ENCODE assay signal across 11 cellular contexts in genomic region chr6:139369068-139369467, GRCh38. TPM values are rescaled to one million over a fixed set of nuclear protein-coding genes. Genes with fewer than 3 reads are reported as not detected.
DNase-seq lines count a peak whose midpoint lies in the region; ATAC-seq and TF ChIP-seq lines count a peak whose summit lies in the region.
"Had no signal": no experiment of that assay in that cellular context is flagged by ENCODE, and none has a peak within 500 bp of the region (broad histone marks: within the 10 kb centered on the region; RNA-seq: fewer than 3 reads in every experiment).

No MANE protein-coding gene starts in this region.

- peaks cover 22% of the 10 kb centered on the region for H3K4me1 Mint-ChIP-seq in Caco-2 (ENCODE audit: low read depth, unreplicated experiment)
- peaks cover 53% of the 10 kb centered on the region for H3K4me1 Mint-ChIP-seq in neural progenitor cell
- peaks cover 34% of the 10 kb centered on the region for H3K4me1 Mint-ChIP-seq in activated CD4-positive, alpha-beta T cell treated with anti-CD3 and anti-CD28 coated beads, Interleukin-2, amount 10 ng/mL, durations not matched to agents 24 days and 14 days

- H3K36me3 Mint-ChIP-seq in Caco-2 (ENCODE audit: insufficient read depth, unreplicated experiment) (peaks cover 41% of the 10 kb centered on the region), neural progenitor cell (peaks cover 24% of the 10 kb centered on the region)
- H3K36me3 Mint-ChIP-seq in activated CD4-positive, alpha-beta T cell treated with anti-CD3 and anti-CD28 coated beads, Interleukin-2, amount 10 ng/mL, durations not matched to agents 24 days and 14 days (ENCODE audit: low read depth): peaks cover 28% of the 10 kb centered on the region

- intact Hi-C loops in Caco-2 (cut with micrococcal nuclease; ENCODE audit: unreplicated experiment) (loop anchor here (1.0 to 2.0 kb wide), 3 partner anchors 150 to 627 kb away; no protein-coding TSS in a partner anchor), heart right ventricle (cut with DNase I) (loop anchor here in 9 of 10 donors (2.0 to 10.0 kb wide), 9 partner anchors 152 to 1072 kb away; no protein-coding TSS in a partner anchor)
- intact Hi-C loops in activated CD4-positive, alpha-beta T cell treated with anti-CD3 and anti-CD28 coated beads, Interleukin-2, amount 10 ng/mL, durations not matched to agents 24 days and 14 days (cut with micrococcal nuclease): no loop called here

- H3K27me3 Mint-ChIP-seq in Caco-2 (ENCODE audit: insufficient read depth, unreplicated experiment) (no peaks in the 10 kb centered on the region), neural progenitor cell (ENCODE audit: insufficient read depth, low read depth) (peaks cover 2% of the 10 kb centered on the region)
- H3K27me3 Mint-ChIP-seq in activated CD4-positive, alpha-beta T cell treated with anti-CD3 and anti-CD28 coated beads, Interleukin-2, amount 10 ng/mL, durations not matched to agents 24 days and 14 days: peaks cover 4% of the 10 kb centered on the region

- TF ChIP-seq CTCF in Caco-2 (IDR thresholded peaks at IDR 0.05; ENCODE audit: insufficient read depth in 1 of 2, low read depth in 1 of 2, low read length in 1 of 2, severe bottlenecking in 1 of 2, unreplicated experiment in 1 of 2): no peak
- TF ChIP-seq CTCF in choroid plexus epithelial cell (conservative IDR thresholded peaks at IDR 0.05; ENCODE audit: low read depth, low read length): no peak
- TF ChIP-seq CTCF in neural progenitor cell (IDR thresholded peaks at IDR 0.05): no peak
- TF ChIP-seq CTCF in heart right ventricle (IDR thresholded peaks at IDR 0.05): no peak

- H3K36me3 ChIP-seq in Caco-2 (ENCODE audit: control insufficient read depth, insufficient read depth, low read length) (peaks cover 3% of the 10 kb centered on the region; the same call in 1 of the 2 replicates), HUES48 (ENCODE audit: control insufficient read depth, insufficient read depth, low read length) (peaks cover 17% of the 10 kb centered on the region), neural progenitor cell (peaks cover 17% of the 10 kb centered on the region), heart right ventricle (peaks cover 0 to 26% (median 0%) of the 10 kb centered on the region in 9 donors)

- POLR2A ChIA-PET in Caco-2 (lab: Charles Lee): interaction anchor here (1.1 kb wide), 1 partner anchor 150 kb away, joined by 3 read pairs; no protein-coding TSS in a partner anchor

- H3K4me2 ChIP-seq in neural progenitor cell: peak overlapping the region; percentile 95

- H3K4me3 Mint-ChIP-seq in Caco-2 (ENCODE audit: unreplicated experiment) (peak overlapping the region; percentile 48), neural progenitor cell (peak overlapping the region; percentile 63)
- no peak overlapping the region for H3K4me3 Mint-ChIP-seq in activated CD4-positive, alpha-beta T cell treated with anti-CD3 and anti-CD28 coated beads, Interleukin-2, amount 10 ng/mL, durations not matched to agents 24 days and 14 days

- H3K9ac ChIP-seq in HUES48 (ENCODE audit: low read depth, low read length) (peak overlapping the region; percentile 47), neural progenitor cell (peak overlapping the region; percentile 61)

- peaks cover 45% of the 10 kb centered on the region for H3K79me2 ChIP-seq in neural progenitor cell (ENCODE audit: low read depth)

- WGBS in heart right ventricle, 2 donors: 52 to 62% methylated on average over 2 of the region's 2 CpGs

- H3K27ac ChIP-seq in HUES48 (ENCODE audit: low read depth, low read length) (peak overlapping the region; percentile 96), neural progenitor cell (peak overlapping the region; percentile 99), heart right ventricle (no peak overlapping the region)

- H3K4me1 ChIP-seq in Caco-2 (peaks cover 45% of the 10 kb centered on the region), HUES48 (ENCODE audit: control insufficient read depth, insufficient read depth, low read length) (peaks cover 68% of the 10 kb centered on the region), neural progenitor cell (peaks cover 51% of the 10 kb centered on the region), heart right ventricle (peaks cover 0 to 49% (median 41%) of the 10 kb centered on the region in 9 donors)

- no peak overlapping the region for H3K4me3 ChIP-seq in Caco-2 (ENCODE audit: low read depth, low read length)
- peak overlapping the region; percentile 41 for H3K4me3 ChIP-seq in HUES48 (ENCODE audit: low read depth, low read length)
- H3K4me3 ChIP-seq in choroid plexus epithelial cell (ENCODE audit: low read depth, low read length): no peak overlapping the region
- peak overlapping the region; percentile 96 for H3K4me3 ChIP-seq in neural progenitor cell
- no peak overlapping the region for H3K4me3 ChIP-seq in heart right ventricle

- H3F3A ChIP-seq in neural progenitor cell (ENCODE audit: low read depth): peaks cover 76% of the 10 kb centered on the region

- ATAC-seq in heart right ventricle: no peak
- ATAC-seq in HG03460 (IDR thresholded peaks at IDR 0.05; ENCODE audit: unreplicated experiment): no peak
- ATAC-seq: activated CD4-positive, CD25-positive, alpha-beta regulatory T cell treated with anti-CD3 and anti-CD28 coated beads, Interleukin-2, amount 50 U/mL, for 24 hours; stimulated activated naive CD8-positive, alpha-beta T cell treated with anti-CD3 and anti-CD28 coated beads, Interleukin-15, Interleukin-2, amounts not matched to agents 100 U/mL and 50 U/mL, for 24 hours had no signal

- no peak overlapping the region for H3K27ac Mint-ChIP-seq in Caco-2 (ENCODE audit: unreplicated experiment)
- peak overlapping the region; percentile 78 for H3K27ac Mint-ChIP-seq in neural progenitor cell
- no peak overlapping the region for H3K27ac Mint-ChIP-seq in activated CD4-positive, alpha-beta T cell treated with anti-CD3 and anti-CD28 coated beads, Interleukin-2, amount 10 ng/mL, durations not matched to agents 24 days and 14 days

- no peaks in the 10 kb centered on the region for H3K27me3 ChIP-seq in Caco-2 (replicated peaks; ENCODE audit: control insufficient read depth, insufficient read depth, low read length)
- H3K27me3 ChIP-seq in HUES48 (ENCODE audit: control insufficient read depth, insufficient read depth, low read length): no peaks in the 10 kb centered on the region
- H3K27me3 ChIP-seq in neural progenitor cell: no peaks in the 10 kb centered on the region
- H3K27me3 ChIP-seq in heart right ventricle: no peaks in the 10 kb centered on the region

- H3K9me3 ChIP-seq in Caco-2 (no peaks in the 10 kb centered on the region), HUES48 (ENCODE audit: control insufficient read depth, insufficient read depth, low read length) (no peaks in the 10 kb centered on the region), neural progenitor cell (ENCODE audit: low read depth) (no peaks in the 10 kb centered on the region), heart right ventricle (no peaks in the 10 kb centered on the region)

- H3K9me3 Mint-ChIP-seq in Caco-2 (ENCODE audit: unreplicated experiment): no peaks in the 10 kb centered on the region
- H3K9me3 Mint-ChIP-seq in neural progenitor cell: no peaks in the 10 kb centered on the region
- H3K9me3 Mint-ChIP-seq in activated CD4-positive, alpha-beta T cell treated with anti-CD3 and anti-CD28 coated beads, Interleukin-2, amount 10 ng/mL, durations not matched to agents 24 days and 14 days: no peaks in the 10 kb centered on the region

- no TSS peak for BruUV-seq in Caco-2 (replicated peaks; lab: Mats Ljungman, UMichigan)

- CTCF ChIA-PET in Caco-2 (lab: Charles Lee): interaction anchor here (0.6 to 1.8 kb wide), 17 partner anchors 65 to 1596 kb away, joined by 3 to 17 read pairs (median 4); no protein-coding TSS in a partner anchor

- H4K20me1 ChIP-seq in neural progenitor cell (ENCODE audit: low read depth): peaks cover 43% of the 10 kb centered on the region

- H2AFZ ChIP-seq in neural progenitor cell (replicated peaks): no peak overlapping the region

- DNase-seq in Caco-2 (peak in 1 of 2 experiments; percentile 36), choroid plexus epithelial cell (ENCODE audit: low read depth) (peak; percentile 30), neural progenitor cell (ENCODE audit: low spot score) (peak; percentile 79), RKO (ENCODE audit: low spot score) (no peak), heart right ventricle (no peak)
- no peak for DNase-seq in activated CD4-positive, alpha-beta T cell treated with anti-CD3 and anti-CD28 coated beads, Interleukin-2, amount 10 ng/mL, durations not matched to agents 24 days and 14 days
- DNase-seq: activated T-cell treated with anti-CD3 and anti-CD28 coated beads for 4 hours; stimulated activated naive CD8-positive, alpha-beta T cell treated with anti-CD3 and anti-CD28 coated beads, Interleukin-15, Interleukin-2, amounts not matched to agents 100 U/mL and 50 U/mL, for 24 hours had no signal

RNA-seq across cellular contexts. Expression of gene CITED2, which starts 5.4 kb away (rescaled TPM):
- total RNA-seq in Caco-2 (2022) (78.0 and 78.6 TPM in 2 replicates), neural progenitor cell (ENCODE audit: low replicate concordance) (215 and 222 TPM in 2 replicates), heart right ventricle (100 to 1,000 TPM in 8 of 10 donors, 10 to 100 TPM in 2; 78.3 to 215 (median 152) TPM)
- 49.0 and 56.0 TPM in 2 replicates for total RNA-seq in activated CD4-positive, alpha-beta T cell treated with anti-CD3 and anti-CD28 coated beads, Interleukin-2, amount 10 ng/mL, durations not matched to agents 24 days and 14 days
- polyA plus RNA-seq in heart right ventricle: 10 to 100 TPM in 1 of 2 donors, 1 to 10 TPM in 1; 9.9 to 83.5 TPM

Comparison
In these comparisons a context has a peak if more than half of its experiments do, and no peak if none do; other contexts are left out.
1. DNase-seq: peak in choroid plexus epithelial cell (single experiment) and neural progenitor cell (single experiment); none in activated CD4-positive, alpha-beta T cell treated with anti-CD3 and anti-CD28 coated beads, Interleukin-2, amount 10 ng/mL, durations not matched to agents 24 days and 14 days (single experiment), RKO (single experiment) and heart right ventricle (0 of 2).
2. H3K4me3 ChIP-seq: peak in HUES48 (single experiment) and neural progenitor cell (single experiment); none in Caco-2 (single experiment), choroid plexus epithelial cell (single experiment) and heart right ventricle (0 of 10).
3. H3K27ac ChIP-seq: peak in HUES48 (single experiment) and neural progenitor cell (single experiment); none in heart right ventricle (0 of 10).